In genomic region chr1:173503391-173503790, GRCh38 we compare ENCODE assay signal across 1 cellular context.
TF ChIP-seq lines count a peak whose summit lies in the region.

No MANE protein-coding gene starts in this region.

TF ChIP-seq in IMR-90, 13 proteins besides CTCF, POLR2A, EP300 and RAD21:
- TF ChIP-seq CEBPB (IDR thresholded peaks at IDR 0.05; ENCODE audit: low read depth, low read length) (peak; percentile 49), RCOR1 (IDR thresholded peaks at IDR 0.05; ENCODE audit: insufficient replicate concordance, low read length) (no peak)
